Comparison of ENCODE assay signal across 9 cellular contexts in the genomic region with DNA sequence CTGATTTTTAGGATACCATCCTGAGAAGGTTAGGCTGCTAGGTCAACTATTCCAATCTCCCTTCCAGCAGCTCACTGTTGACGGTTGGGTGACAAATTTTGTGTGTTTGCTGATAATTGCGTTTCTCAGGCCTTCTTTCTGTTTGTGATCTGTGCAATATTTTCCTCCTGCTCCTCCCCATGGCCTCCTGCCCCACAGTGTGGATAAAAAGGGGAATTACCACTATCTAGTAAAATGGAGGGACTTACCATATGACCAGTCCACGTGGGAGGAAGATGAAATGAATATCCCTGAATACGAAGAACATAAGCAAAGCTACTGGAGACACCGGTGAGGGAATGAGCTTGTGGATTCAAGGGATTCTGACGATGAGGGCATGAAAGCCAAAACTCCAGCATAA. TPM values are rescaled to one million over a fixed set of nuclear protein-coding genes. Genes with fewer than 3 reads are reported as not detected.
DNase-seq lines count a peak whose midpoint lies in the region; ATAC-seq and TF ChIP-seq lines count a peak whose summit lies in the region.
"Had no signal": no experiment of that assay in that cellular context is flagged by ENCODE, and none has a peak within 500 bp of the region (broad histone marks: within the 10 kb centered on the region; RNA-seq: fewer than 3 reads in every experiment).

No MANE protein-coding gene starts in this region.

- H3K27ac Mint-ChIP-seq in activated naive CD8-positive, alpha-beta T cell treated with anti-CD3 and anti-CD28 coated beads, Interleukin-2, amount 50 U/mL, for 24 hours: peak overlapping the region; percentile 81
- H3K27ac Mint-ChIP-seq in stimulated activated naive CD8-positive, alpha-beta T cell treated with anti-CD3 and anti-CD28 coated beads, Interleukin-15, amount 100 ng/mL, for 72 hours: peak overlapping the region in 1 of 2 donors; percentile 30
- H3K27ac Mint-ChIP-seq: activated naive CD8-positive, alpha-beta T cell treated with anti-CD3 and anti-CD28 coated beads, Interleukin-2, amount 10 ng/mL, durations not matched to agents 7 days and 5 days had no signal

- POLR2A ChIA-PET in HCT116 (lab: Charles Lee): no interaction called here

- H3K27ac ChIP-seq in HCT116 (ENCODE audit: low read depth, low read length): no peak overlapping the region
- no peak overlapping the region for H3K27ac ChIP-seq in left ventricle myocardium inferior (replicated peaks)

- CTCF ChIA-PET in HCT116 (lab: Charles Lee): interaction anchor here (0.6 to 1.3 kb wide), 3 partner anchors 35 to 159 kb away, joined by 3 to 4 read pairs (median 3); partner anchors contain the start of gene KDM6B

- no peaks in the 10 kb centered on the region for H3K9me3 ChIP-seq in HCT116 (ENCODE audit: control insufficient read depth in 1 of 2, insufficient read depth in 1 of 2, low read depth in 1 of 2, low read length in 2 of 2)
- no peaks in the 10 kb centered on the region for H3K9me3 ChIP-seq in left ventricle myocardium inferior (replicated peaks)

- no peak overlapping the region for H3K9ac ChIP-seq in HCT116 (ENCODE audit: low read length)

- intact Hi-C loops in HCT116 (cut with micrococcal nuclease) (loop anchor here (1.0 to 5.0 kb wide), 2 partner anchors 35 to 75 kb away; no protein-coding TSS in a partner anchor), left ventricle myocardium inferior (cut with micrococcal nuclease) (loop anchor here (5.0 kb wide), 1 partner anchor 35 kb away; no protein-coding TSS in a partner anchor)

- peak; percentile 34 to 69 (median 59); a peak in 4 of 6 replicates for TF ChIP-seq CTCF in HCT116 (IDR thresholded peaks at IDR 0.05 in 2 of 3, conservative IDR thresholded peaks at IDR 0.05 in 1 of 3; ENCODE audit: borderline replicate concordance in 1 of 3, insufficient read depth in 1 of 3, low read depth in 2 of 3, low read length in 2 of 3)
- peak; percentile 63 for TF ChIP-seq CTCF in left ventricle myocardium inferior (IDR thresholded peaks at IDR 0.05; ENCODE audit: borderline replicate concordance)

- DNase-seq in AG08396 (ENCODE audit: low spot score) (peak; percentile 72), HCT116 (ENCODE audit: low read depth, low spot score) (no peak), left ventricle myocardium inferior (no peak), GF-D8 (lab: John Stamatoyannopoulos, UW) (no peak), HK-2 (ENCODE audit: unreplicated experiment) (no peak)
- no peak for DNase-seq in activated naive CD8-positive, alpha-beta T cell treated with anti-CD3 and anti-CD28 coated beads, Interleukin-2, amount 50 U/mL, for 24 hours
- peak in 1 of 2 donors; percentile 16 for DNase-seq in stimulated activated naive CD8-positive, alpha-beta T cell treated with anti-CD3 and anti-CD28 coated beads, Interleukin-15, amount 100 ng/mL, for 72 hours
- DNase-seq: activated naive CD8-positive, alpha-beta T cell treated with anti-CD3 and anti-CD28 coated beads, Interleukin-2, amount 10 ng/mL, durations not matched to agents 7 days and 5 days had no signal

- no peaks in the 10 kb centered on the region for H3K27me3 Mint-ChIP-seq in activated naive CD8-positive, alpha-beta T cell treated with anti-CD3 and anti-CD28 coated beads, Interleukin-2, amount 50 U/mL, for 24 hours
- no peaks in the 10 kb centered on the region for H3K27me3 Mint-ChIP-seq in stimulated activated naive CD8-positive, alpha-beta T cell treated with anti-CD3 and anti-CD28 coated beads, Interleukin-15, amount 100 ng/mL, for 72 hours
- H3K27me3 Mint-ChIP-seq: activated naive CD8-positive, alpha-beta T cell treated with anti-CD3 and anti-CD28 coated beads, Interleukin-2, amount 10 ng/mL, durations not matched to agents 7 days and 5 days had no signal

- ATAC-seq in HCT116: peak; percentile 64
- ATAC-seq in activated naive CD8-positive, alpha-beta T cell treated with anti-CD3 and anti-CD28 coated beads, Interleukin-2, amount 50 U/mL, for 24 hours: peak; percentile 74
- peak; percentile 69 for ATAC-seq in stimulated activated naive CD8-positive, alpha-beta T cell treated with anti-CD3 and anti-CD28 coated beads, Interleukin-15, amount 100 ng/mL, for 72 hours
- ATAC-seq in HG03442 (IDR thresholded peaks at IDR 0.05; ENCODE audit: unreplicated experiment): no peak

- no peaks in the 10 kb centered on the region for H3K27me3 ChIP-seq in HCT116 (ENCODE audit: insufficient read depth, low read length)
- H3K27me3 ChIP-seq in left ventricle myocardium inferior (ENCODE audit: low read depth): no peaks in the 10 kb centered on the region

- no peaks in the 10 kb centered on the region for H4K20me1 ChIP-seq in HCT116 (ENCODE audit: insufficient read depth)

- H3K36me3 Mint-ChIP-seq in activated naive CD8-positive, alpha-beta T cell treated with anti-CD3 and anti-CD28 coated beads, Interleukin-2, amount 50 U/mL, for 24 hours (ENCODE audit: low read depth): peaks cover 65% of the 10 kb centered on the region

- H3K4me1 ChIP-seq in HCT116 (ENCODE audit: control insufficient read depth in 1 of 2, insufficient read depth in 2 of 2, low read length in 2 of 2) (no peaks in the 10 kb centered on the region; a peak in 1 of 4 replicates), left ventricle myocardium inferior (peaks cover 7% of the 10 kb centered on the region)

- H3K4me2 ChIP-seq in HCT116 (ENCODE audit: low read length): no peak overlapping the region

- H3K4me3 ChIP-seq in HCT116 (replicated peaks in 1 of 2; ENCODE audit: low read depth in 1 of 2, low read length in 2 of 2): no peak overlapping the region
- H3K4me3 ChIP-seq in left ventricle myocardium inferior: no peak overlapping the region

- BruUV-seq in HCT116 (replicated peaks; lab: Mats Ljungman, UMichigan): no TSS peak

- H3K36me3 ChIP-seq in HCT116 (ENCODE audit: control insufficient read depth in 1 of 2, insufficient read depth in 2 of 2, low read length in 2 of 2) (peaks cover 31 to 51% of the 10 kb centered on the region in 2 experiments; a peak in 3 of 4 replicates), left ventricle myocardium inferior (peaks cover 84% of the 10 kb centered on the region)

- H3K4me3 Mint-ChIP-seq in activated naive CD8-positive, alpha-beta T cell treated with anti-CD3 and anti-CD28 coated beads, Interleukin-2, amount 50 U/mL, for 24 hours: no peak overlapping the region
- no peak overlapping the region for H3K4me3 Mint-ChIP-seq in stimulated activated naive CD8-positive, alpha-beta T cell treated with anti-CD3 and anti-CD28 coated beads, Interleukin-15, amount 100 ng/mL, for 72 hours
- H3K4me3 Mint-ChIP-seq: activated naive CD8-positive, alpha-beta T cell treated with anti-CD3 and anti-CD28 coated beads, Interleukin-2, amount 10 ng/mL, durations not matched to agents 7 days and 5 days had no signal

- peaks cover 12% of the 10 kb centered on the region for H3K4me1 Mint-ChIP-seq in activated naive CD8-positive, alpha-beta T cell treated with anti-CD3 and anti-CD28 coated beads, Interleukin-2, amount 50 U/mL, for 24 hours
- peaks cover 33% of the 10 kb centered on the region for H3K4me1 Mint-ChIP-seq in stimulated activated naive CD8-positive, alpha-beta T cell treated with anti-CD3 and anti-CD28 coated beads, Interleukin-15, amount 100 ng/mL, for 72 hours

- RAD21 ChIA-PET in HCT116 (lab: Charles Lee; ENCODE audit: low non-redundant PET in 1 of 2, low total read pairs in 2 of 2, uncharacterized antibody in 2 of 2, unreplicated experiment in 2 of 2): no interaction called here

- TF ChIP-seq RAD21 in HCT116 (IDR thresholded peaks at IDR 0.05; ENCODE audit: low read depth): peak; percentile 77

- no peaks in the 10 kb centered on the region for H3K9me2 ChIP-seq in HCT116 (ENCODE audit: insufficient read depth)

- no peak overlapping the region for H2AFZ ChIP-seq in HCT116 (ENCODE audit: low read depth, low read length, poor library complexity, severe bottlenecking)

- no peak for TF ChIP-seq POLR2A in HCT116 (IDR thresholded peaks at IDR 0.05; ENCODE audit: borderline replicate concordance, extremely low read depth, insufficient read depth, insufficient read length)

- H3K9me3 Mint-ChIP-seq in activated naive CD8-positive, alpha-beta T cell treated with anti-CD3 and anti-CD28 coated beads, Interleukin-2, amount 50 U/mL, for 24 hours: no peaks in the 10 kb centered on the region
- no peaks in the 10 kb centered on the region for H3K9me3 Mint-ChIP-seq in stimulated activated naive CD8-positive, alpha-beta T cell treated with anti-CD3 and anti-CD28 coated beads, Interleukin-15, amount 100 ng/mL, for 72 hours
- H3K9me3 Mint-ChIP-seq: activated naive CD8-positive, alpha-beta T cell treated with anti-CD3 and anti-CD28 coated beads, Interleukin-2, amount 10 ng/mL, durations not matched to agents 7 days and 5 days had no signal

- no peaks in the 10 kb centered on the region for H3K79me2 ChIP-seq in HCT116 (ENCODE audit: insufficient read depth, low read length)

TF ChIP-seq in HCT116, 20 proteins besides CTCF, POLR2A, EP300 and RAD21:
- TF ChIP-seq POLR2AphosphoS5 (IDR thresholded peaks at IDR 0.05; ENCODE audit: low read depth, low read length): no peak
- no peak for TF ChIP-seq SP1 (IDR thresholded peaks at IDR 0.05; ENCODE audit: low read depth)

RNA-seq across cellular contexts. Expression of gene CHD3, which starts 9.2 kb away (rescaled TPM):
- total RNA-seq in HCT116 (2021; ENCODE audit: unreplicated experiment): 54.8 TPM
- 54.9 and 63.8 TPM in 2 replicates for polyA plus RNA-seq in HCT116 (2012)
- 15.6 TPM for total RNA-seq in left ventricle myocardium inferior

RNA-seq across cellular contexts. Expression of gene RNF227, which starts 18.3 kb away (rescaled TPM):
- total RNA-seq in HCT116 (2021; ENCODE audit: unreplicated experiment) (0.74 TPM), left ventricle myocardium inferior (1.0 TPM)
- 0.29 and 1.2 TPM in 2 replicates for polyA plus RNA-seq in HCT116 (2012)

RNA-seq across cellular contexts. Expression of gene KCNAB3, which starts 31.9 kb away (rescaled TPM):
- total RNA-seq in HCT116 (2021; ENCODE audit: unreplicated experiment) (7.1 TPM), left ventricle myocardium inferior (0.30 TPM)
- polyA plus RNA-seq in HCT116 (2012): 1.5 and 2.6 TPM in 2 replicates

RNA-seq across cellular contexts. Expression of gene TRAPPC1, which starts 34.0 kb away (rescaled TPM):
- 123 TPM for total RNA-seq in HCT116 (2021; ENCODE audit: unreplicated experiment)
- 187 TPM in 2 replicates for polyA plus RNA-seq in HCT116 (2012)
- 111 TPM for total RNA-seq in left ventricle myocardium inferior

RNA-seq across cellular contexts. Expression of gene CNTROB, which starts 34.2 kb away (rescaled TPM):
- 54.6 TPM for total RNA-seq in HCT116 (2021; ENCODE audit: unreplicated experiment)
- 56.4 and 62.3 TPM in 2 replicates for polyA plus RNA-seq in HCT116 (2012)
- 8.7 TPM for total RNA-seq in left ventricle myocardium inferior
